Comparison of ENCODE assay signal across 15 cellular contexts in genomic region chr21:36732217-36732616, GRCh38. TPM values are rescaled to one million over a fixed set of nuclear protein-coding genes. Genes with fewer than 3 reads are reported as not detected.
DNase-seq lines count a peak whose midpoint lies in the region; ATAC-seq, FAIRE-seq and TF ChIP-seq lines count a peak whose summit lies in the region.
"Had no signal": no experiment of that assay in that cellular context is flagged by ENCODE, and none has a peak within 500 bp of the region (broad histone marks: within the 10 kb centered on the region; RNA-seq: fewer than 3 reads in every experiment).

No MANE protein-coding gene starts in this region.

- H3K9me3 ChIP-seq in K562 (replicated peaks; ENCODE audit: control insufficient read depth, insufficient read depth, low read depth, low read length), result no peaks in the 10 kb centered on the region
- H3K9me3 ChIP-seq in neuronal stem cell (replicated peaks in 1 of 2; ENCODE audit: control insufficient read depth in 2 of 2, insufficient read depth in 1 of 2, low read depth in 1 of 2, low read length in 2 of 2), result no peaks in the 10 kb centered on the region
- H3K9me3 ChIP-seq: BLaER1 treated with 17β-estradiol and CSF1 and Interleukin-3, amounts not matched to agents 10 nM and 100 nM had no signal

- no peak overlapping the region for H2BK12ac ChIP-seq in neuronal stem cell (ENCODE audit: low read length)

- peak; percentile 18 to 36 (median 32); a peak in 2 of 6 replicates for TF ChIP-seq CTCF in K562 (IDR thresholded peaks at IDR 0.05 in 2 of 3, conservative IDR thresholded peaks at IDR 0.05 in 1 of 3; ENCODE audit: insufficient read depth in 2 of 3, low read depth in 1 of 3, low read length in 3 of 3)

- CTCF ChIA-PET in K562 (lab: Yijun Ruan, JAX; ENCODE audit: low intra/inter-chr PET ratio), result no interaction called here

- intact Hi-C loops in K562 (cut with micrococcal nuclease), result loop anchor here (5.0 kb wide), 1 partner anchor 195 kb away; no protein-coding TSS in a partner anchor

- H2AK5ac ChIP-seq in neuronal stem cell (ENCODE audit: low read depth, low read length), result peak overlapping the region; percentile 71

- H3K4me3 ChIP-seq in K562, result no peak overlapping the region
- H3K4me3 ChIP-seq in neuronal stem cell (ENCODE audit: low read length in 2 of 2), result peak overlapping the region in 1 of 2 donors; percentile 52
- H3K4me3 ChIP-seq: BLaER1 treated with 17β-estradiol and CSF1 and Interleukin-3, amounts not matched to agents 10 nM and 100 nM; GM23338 had no signal

- no peak overlapping the region for H2BK5ac ChIP-seq in neuronal stem cell (ENCODE audit: low read length)

- H3K4me1 ChIP-seq in K562 (replicated peaks in 1 of 2; ENCODE audit: control insufficient read depth in 2 of 2, insufficient read depth in 2 of 2, low read length in 2 of 2), result peaks cover 0 to 7% of the 10 kb centered on the region in 2 experiments; a peak in 2 of 5 replicates
- H3K4me1 ChIP-seq in neuronal stem cell (ENCODE audit: control insufficient read depth in 2 of 2, insufficient read depth in 1 of 2, low read depth in 1 of 2, low read length in 2 of 2), result peaks cover 3 to 5% of the 10 kb centered on the region in 2 donors

- H3K4me2 ChIP-seq in K562 (ENCODE audit: insufficient read depth, low read length), result no peak overlapping the region
- H3K4me2 ChIP-seq in neuronal stem cell (ENCODE audit: insufficient read depth, low read length, poor library complexity, severe bottlenecking), result no peak overlapping the region
- H3K4me2 ChIP-seq: BLaER1 treated with 17β-estradiol and CSF1 and Interleukin-3, amounts not matched to agents 10 nM and 100 nM; GM23338 had no signal

- TF ChIP-seq RAD21 in K562 (CRISPR knock-in tag; conservative IDR thresholded peaks at IDR 0.05 in 1 of 2, IDR thresholded peaks at IDR 0.05 in 1 of 2), result peak in 1 of 2 experiments; percentile 61; a peak in 2 of 4 replicates

- peak overlapping the region; percentile 4 for H3K23ac ChIP-seq in neuronal stem cell (ENCODE audit: low read depth, low read length, poor library complexity)

- peak; percentile 19 for DNase-seq in activated effector memory CD4-positive, alpha-beta T cell treated with anti-CD3 and anti-CD28 coated beads, Interleukin-2, amount 50 U/mL, for 16 hours
- no peak for DNase-seq in activated effector memory CD4-positive, alpha-beta T cell treated with Interleukin-2 at 50 U/mL for 16 hours
- DNase-seq in K562 (ENCODE audit: extremely low read depth in 1 of 4, low spot score in 3 of 4) (peak in 2 of 4 experiments; percentile 39 to 40), neuronal stem cell (ENCODE audit: low spot score) (no peak)
- no peak for DNase-seq in stimulated activated CD8-positive, alpha-beta memory T cell treated with anti-CD3 and anti-CD28 coated beads, Interleukin-4, amount 100 ng/mL, for 48 hours
- DNase-seq: ACHN; Calu3; CD4-positive, CD25-positive, alpha-beta regulatory T cell; DMS 273 treated with DMSO at 0.1 percent for 48 hours; H9 had no signal

- no peak overlapping the region for H3K4ac ChIP-seq in neuronal stem cell (ENCODE audit: low read length)

- H3K27me3 ChIP-seq in K562 (ENCODE audit: control insufficient read depth in 2 of 2, insufficient read depth in 2 of 2, low read length in 2 of 2), result peaks cover 72 to 96% of the 10 kb centered on the region in 2 experiments
- H3K27me3 ChIP-seq in neuronal stem cell (ENCODE audit: control insufficient read depth in 3 of 3, insufficient read depth in 3 of 3, low read depth in 1 of 3, low read length in 3 of 3), result peaks cover 0 to 38% (median 0%) of the 10 kb centered on the region in 3 experiments
- H3K27me3 ChIP-seq: BLaER1 treated with 17β-estradiol and CSF1 and Interleukin-3, amounts not matched to agents 10 nM and 100 nM had no signal

- H3K27ac ChIP-seq in K562 (ENCODE audit: extremely low read depth, low read depth, low read length) (no peak overlapping the region), neuronal stem cell (replicated peaks; ENCODE audit: low read length) (no peak overlapping the region)
- H3K27ac ChIP-seq: BLaER1 treated with 17β-estradiol and CSF1 and Interleukin-3, amounts not matched to agents 10 nM and 100 nM had no signal

- POLR2A ChIA-PET in K562 (lab: Yijun Ruan, JAX), result interaction anchor here (1.5 kb wide), 1 partner anchor 15 kb away, joined by 8 read pairs; no protein-coding TSS in a partner anchor

- H2BK120ac ChIP-seq in neuronal stem cell (ENCODE audit: low read depth, low read length), result no peak overlapping the region

- TF ChIP-seq POLR2A in K562 (conservative IDR thresholded peaks at IDR 0.05), result no peak

- H2AFZ ChIP-seq in K562 (ENCODE audit: low read depth, low read length), result no peak overlapping the region
- H2AFZ ChIP-seq in neuronal stem cell (ENCODE audit: low read length), result no peak overlapping the region
- H2AFZ ChIP-seq: GM23338 had no signal

- ATAC-seq in K562, result peak; percentile 66
- no peak for ATAC-seq in GM21515 (IDR thresholded peaks at IDR 0.05; ENCODE audit: unreplicated experiment)
- ATAC-seq in HG02884 (IDR thresholded peaks at IDR 0.05; ENCODE audit: unreplicated experiment), result no peak
- no peak for ATAC-seq in GM18498 (IDR thresholded peaks at IDR 0.05; ENCODE audit: unreplicated experiment)
- ATAC-seq: GM23338 had no signal

- no peak overlapping the region for H3K14ac ChIP-seq in neuronal stem cell (ENCODE audit: low read length)

- H4K8ac ChIP-seq in neuronal stem cell (ENCODE audit: low read depth, low read length), result no peak overlapping the region

- no peak overlapping the region for H4K91ac ChIP-seq in neuronal stem cell (ENCODE audit: low read depth, low read length, poor library complexity)

- no TSS peak for BruUV-seq in K562 (replicated peaks; lab: Mats Ljungman, UMichigan)

- H3K9ac ChIP-seq in K562 (ENCODE audit: insufficient read depth in 1 of 2, low read depth in 2 of 2, low read length in 2 of 2) (no peak overlapping the region; a peak in 1 of 4 replicates), neuronal stem cell (ENCODE audit: low read depth, low read length, poor library complexity) (no peak overlapping the region)
- H3K9ac ChIP-seq: BLaER1 treated with 17β-estradiol and CSF1 and Interleukin-3, amounts not matched to agents 10 nM and 100 nM had no signal

- H3K18ac ChIP-seq in neuronal stem cell (ENCODE audit: low read length), result peak overlapping the region; percentile 39

- no peak for TF ChIP-seq EP300 in K562 (IDR thresholded peaks at IDR 0.05; ENCODE audit: low read length)

- H3K36me3 ChIP-seq in K562 (ENCODE audit: control insufficient read depth, insufficient read depth, low read length), result no peaks in the 10 kb centered on the region
- H3K36me3 ChIP-seq in neuronal stem cell (replicated peaks in 1 of 2; ENCODE audit: control insufficient read depth in 2 of 2, insufficient read depth in 2 of 2, low read length in 2 of 2), result no peaks in the 10 kb centered on the region
- H3K36me3 ChIP-seq: BLaER1 treated with 17β-estradiol and CSF1 and Interleukin-3, amounts not matched to agents 10 nM and 100 nM had no signal

- no peaks in the 10 kb centered on the region for H3K9me1 ChIP-seq in K562 (ENCODE audit: control insufficient read depth, insufficient read depth, low read length)

- in situ Hi-C loops in K562 (cut with MboI), result no loop called here

- no peaks in the 10 kb centered on the region for H3K79me1 ChIP-seq in neuronal stem cell (ENCODE audit: low read depth, low read length)

- H2BK15ac ChIP-seq in neuronal stem cell (ENCODE audit: low read length), result peak overlapping the region; percentile 1

- FAIRE-seq in K562 (lab: Jason Lieb, UNC), result no peak

- H4K20me1 ChIP-seq in K562 (replicated peaks; ENCODE audit: control insufficient read depth, insufficient read depth, low read length), result 0 out of 2 replicates have a peak, but pooled peaks cover 11% of the 10 kb centered on the region
- H4K20me1 ChIP-seq: BLaER1 treated with 17β-estradiol and CSF1 and Interleukin-3, amounts not matched to agents 10 nM and 100 nM had no signal

- WGBS in K562 (ENCODE audit: insufficient coverage, low coverage, missing lambda C conversion rate), result 2% methylated on average over 14 of the region's 14 CpGs
- no CpG with 5 or more reads among the region's 14 CpGs for WGBS in neuronal stem cell (ENCODE audit: extremely low coverage in 2 of 2, insufficient read length in 2 of 2, insufficient replicate concordance in 1 of 2), 2 donors

- no peaks in the 10 kb centered on the region for H3K79me2 ChIP-seq in K562 (ENCODE audit: control insufficient read depth, insufficient read depth, low read length)

TF ChIP-seq in K562, 482 proteins besides CTCF, POLR2A, EP300 and RAD21 (continues in another document):
- 0 out of 2 replicates have a peak, but pooled peaks have one; percentile 21 for TF ChIP-seq L3MBTL2 (IDR thresholded peaks at IDR 0.05)

RNA-seq across cellular contexts. Expression of gene SIM2, which starts 33.3 kb away (rescaled TPM):
- total RNA-seq in K562 (2011; cell fraction: chromatin; rRNA removed; ENCODE audit: low replicate concordance), result not detected in 2 replicates
- total RNA-seq in K562 (2011; cell fraction: nucleolus; rRNA removed), result not detected in 2 replicates
- not detected in 2 replicates for total RNA-seq in K562 (2011; cell fraction: nucleoplasm; rRNA removed)
- total RNA-seq in K562 (2014; rRNA removed) (not detected in 2 replicates), K562 (2014; rRNA removed; fragmentation: Illumina TruSeq; extraction: Trizol) (not detected in 2 replicates), K562 (2015; rRNA removed; fragmentation: Illumina TruSeq; extraction: Trizol) (not detected in 2 replicates), K562 (2021) (0.11 TPM in 2 replicates)
- polyA plus RNA-seq in K562 (2011; rRNA removed) (not detected in 2 replicates), K562 (2014; fragmentation: Illumina TruSeq; extraction: Trizol) (not detected in 2 replicates), K562 (2014; fragmentation: Nextera tagmentation; extraction: Ambion mirVana) (under 1 TPM; 0.07 to 0.08 TPM), K562 (2014; rRNA removed) (not detected in 2 replicates)
- polyA plus RNA-seq in K562 (2011; cell fraction: cytosol; rRNA removed), result not detected in 2 replicates
- not detected in 2 replicates for polyA plus RNA-seq in K562 (2011; cell fraction: nucleus; rRNA removed)
- 0.14 and 0.35 TPM in 2 replicates for polyA plus RNA-seq in K562 (2012)
- polyA minus RNA-seq in K562 (2011; rRNA and poly(A)+ RNA removed), result not detected in 2 replicates
- polyA minus RNA-seq in K562 (2011; cell fraction: cytosol; rRNA and poly(A)+ RNA removed), result not detected in 2 replicates
- polyA minus RNA-seq in K562 (2011; cell fraction: nucleus; rRNA and poly(A)+ RNA removed), result not detected in 2 replicates
- 0.06 TPM for polyA plus RNA-seq in neuronal stem cell (2013, experiment 1 of 2)
- polyA plus RNA-seq in neuronal stem cell (2013, experiment 2 of 2), result 0.08 TPM
- total RNA-seq: CD4-positive, CD25-positive, alpha-beta regulatory T cell; H9 had no signal
